Comparison of ENCODE assay signal across 9 cellular contexts in genomic region chr7:130971297-130971696, GRCh38.
DNase-seq lines count a peak whose midpoint lies in the region; ATAC-seq, FAIRE-seq and TF ChIP-seq lines count a peak whose summit lies in the region.
"Had no signal": no experiment of that assay in that cellular context is flagged by ENCODE, and none has a peak within 500 bp of the region (broad histone marks: within the 10 kb centered on the region; RNA-seq: fewer than 3 reads in every experiment).

No MANE protein-coding gene starts in this region.

- FAIRE-seq in D721Med (lab: Jason Lieb, UNC) = no peak

- no peaks in the 10 kb centered on the region for H3K9me3 Mint-ChIP-seq in CD8-positive, alpha-beta memory T cell
- peaks cover 31% of the 10 kb centered on the region for H3K9me3 Mint-ChIP-seq in T-helper 1 cell treated with Interleukin-12 subunit alpha and Interleukin-12 subunit beta and Interleukin-4 antibody, amounts not matched to agents 30 μg/mL and 1 μg/mL, for 36 hours
- H3K9me3 Mint-ChIP-seq in activated naive CD4-positive, alpha-beta T cell treated with anti-CD3 and anti-CD28 coated beads, Interleukin-2, amount 50 U/mL, for 72 hours = peaks cover 11 to 15% of the 10 kb centered on the region in 2 donors

- peak; percentile 80 to 83 for ATAC-seq in activated naive CD4-positive, alpha-beta T cell treated with anti-CD3 and anti-CD28 coated beads, Interleukin-2, amount 50 U/mL, for 72 hours
- no peak for ATAC-seq in HG03108 (IDR thresholded peaks at IDR 0.05; ENCODE audit: unreplicated experiment)

- peak overlapping the region; percentile 35 to 84 (median 64) for H3K27ac Mint-ChIP-seq in CD8-positive, alpha-beta memory T cell
- H3K27ac Mint-ChIP-seq in T-helper 1 cell treated with Interleukin-12 subunit alpha and Interleukin-12 subunit beta and Interleukin-4 antibody, amounts not matched to agents 30 μg/mL and 1 μg/mL, for 36 hours = peak overlapping the region; percentile 90
- H3K27ac Mint-ChIP-seq in activated naive CD4-positive, alpha-beta T cell treated with anti-CD3 and anti-CD28 coated beads, Interleukin-2, amount 50 U/mL, for 72 hours = peak overlapping the region; percentile 98

- no peaks in the 10 kb centered on the region for H3K27me3 Mint-ChIP-seq in CD8-positive, alpha-beta memory T cell
- no peaks in the 10 kb centered on the region for H3K27me3 Mint-ChIP-seq in T-helper 1 cell treated with Interleukin-12 subunit alpha and Interleukin-12 subunit beta and Interleukin-4 antibody, amounts not matched to agents 30 μg/mL and 1 μg/mL, for 36 hours (ENCODE audit: low read depth)

- no peak overlapping the region for H3K27ac ChIP-seq in CD8-positive, alpha-beta memory T cell (ENCODE audit: low read depth, low read length)

- peaks cover 70 to 89% (median 89%) of the 10 kb centered on the region in 3 donors for H3K4me1 Mint-ChIP-seq in CD8-positive, alpha-beta memory T cell
- peaks cover 53% of the 10 kb centered on the region for H3K4me1 Mint-ChIP-seq in T-helper 1 cell treated with Interleukin-12 subunit alpha and Interleukin-12 subunit beta and Interleukin-4 antibody, amounts not matched to agents 30 μg/mL and 1 μg/mL, for 36 hours (ENCODE audit: low read depth)

- CTCF ChIA-PET in CD8-positive, alpha-beta memory T cell (lab: Charles Lee) = interaction anchor here (1.0 to 1.9 kb wide), 2 partner anchors 12 to 74 kb away, joined by 4 to 7 read pairs; no protein-coding TSS in a partner anchor

- peaks cover 51% of the 10 kb centered on the region for H3K4me1 ChIP-seq in CD8-positive, alpha-beta memory T cell (ENCODE audit: insufficient read depth, low read length)

- peaks cover 3% of the 10 kb centered on the region for H3K36me3 ChIP-seq in CD8-positive, alpha-beta memory T cell (ENCODE audit: insufficient read depth, low read length)

- no peak for TF ChIP-seq CTCF in D721Med (IDR thresholded peaks at IDR 0.05; ENCODE audit: insufficient read depth, missing control alignments)

- POLR2A ChIA-PET in CD8-positive, alpha-beta memory T cell (lab: Charles Lee) = no interaction called here

- no peaks in the 10 kb centered on the region for H3K27me3 ChIP-seq in CD8-positive, alpha-beta memory T cell (ENCODE audit: insufficient read depth, low read length, poor library complexity, severe bottlenecking)

- peaks cover 23 to 65% (median 24%) of the 10 kb centered on the region in 3 donors for H3K36me3 Mint-ChIP-seq in CD8-positive, alpha-beta memory T cell
- peaks cover 47% of the 10 kb centered on the region for H3K36me3 Mint-ChIP-seq in T-helper 1 cell treated with Interleukin-12 subunit alpha and Interleukin-12 subunit beta and Interleukin-4 antibody, amounts not matched to agents 30 μg/mL and 1 μg/mL, for 36 hours (ENCODE audit: low read depth)
- peaks cover 27 to 41% of the 10 kb centered on the region in 2 donors for H3K36me3 Mint-ChIP-seq in activated naive CD4-positive, alpha-beta T cell treated with anti-CD3 and anti-CD28 coated beads, Interleukin-2, amount 50 U/mL, for 72 hours

- peak overlapping the region in 5 of 7 donors; percentile 22 to 38 (median 32) for H3K4me3 Mint-ChIP-seq in CD8-positive, alpha-beta memory T cell
- peak overlapping the region; percentile 11 for H3K4me3 Mint-ChIP-seq in T-helper 1 cell treated with Interleukin-12 subunit alpha and Interleukin-12 subunit beta and Interleukin-4 antibody, amounts not matched to agents 30 μg/mL and 1 μg/mL, for 36 hours

- H3K9me3 ChIP-seq in CD8-positive, alpha-beta memory T cell (ENCODE audit: low read length) = no peaks in the 10 kb centered on the region

- no peak overlapping the region for H3K4me3 ChIP-seq in CD8-positive, alpha-beta memory T cell (ENCODE audit: low read length)

- DNase-seq in CD8-positive, alpha-beta memory T cell = no peak
- peak; percentile 58 to 80 for DNase-seq in activated naive CD4-positive, alpha-beta T cell treated with anti-CD3 and anti-CD28 coated beads, Interleukin-2, amount 50 U/mL, for 72 hours (ENCODE audit: low spot score in 2 of 2)
- peak; percentile 67 to 77 for DNase-seq in stimulated activated CD4-positive, alpha-beta T cell treated with anti-CD3 and anti-CD28 coated beads, Interleukin-15, amount 100 ng/mL, for 48 hours (ENCODE audit: low read depth in 2 of 2)
- no peak for DNase-seq in cerebellar cortex (ENCODE audit: low spot score)
- no peak for DNase-seq in epidermal melanocyte (ENCODE audit: insufficient read length, low spot score)
- no peak for DNase-seq in D721Med (ENCODE audit: insufficient read length, low spot score)
- DNase-seq: NCI-H2081 treated with DMSO at 0.1 percent for 48 hours had no signal

Comparison
In these comparisons a context has a peak if more than half of its experiments do, and no peak if none do; other contexts are left out.
1. DNase-seq: peak in activated naive CD4-positive, alpha-beta T cell treated with anti-CD3 and anti-CD28 coated beads, Interleukin-2, amount 50 U/mL, for 72 hours (2 of 2) and stimulated activated CD4-positive, alpha-beta T cell treated with anti-CD3 and anti-CD28 coated beads, Interleukin-15, amount 100 ng/mL, for 48 hours (2 of 2); none in CD8-positive, alpha-beta memory T cell (0 of 5), cerebellar cortex (single experiment), epidermal melanocyte (single experiment) and D721Med (single experiment).
2. Peak in every context shown above with its lines, with median percentiles within 50 percentile points of each other: H3K27ac Mint-ChIP-seq.